In genomic region chr18:22106536-22107292, GRCh38 we compare ENCODE assay signal across 13 cellular contexts.
A peak's percentile ranks its signal among the peaks of the same experiment; 100 is the strongest.
DNase-seq lines count a peak whose midpoint lies in the region; ATAC-seq, FAIRE-seq and TF ChIP-seq lines count a peak whose summit lies in the region.
"Had no signal": no experiment of that assay in that cellular context is flagged by ENCODE, and none has a peak within 500 bp of the region (broad histone marks: within the 10 kb centered on the region; RNA-seq: fewer than 3 reads in every experiment).

No MANE protein-coding gene starts in this region.

- H3K79me2 ChIP-seq in H9 (ENCODE audit: insufficient read depth, low read length), result no peaks in the 10 kb centered on the region

- no peaks in the 10 kb centered on the region for H3K27me3 ChIP-seq in H9 (ENCODE audit: insufficient read depth, low read length)

- peak; percentile 78 for ATAC-seq in omental fat pad (ENCODE audit: low FRiP score)

- H3K27me3 Mint-ChIP-seq in H9 (ENCODE audit: low read depth), result peaks cover 20% of the 10 kb centered on the region
- H3K27me3 Mint-ChIP-seq: activated naive CD4-positive, alpha-beta T cell treated with anti-CD3 and anti-CD28 coated beads, Interleukin-2, amount 10 ng/mL, durations not matched to agents 7 days and 5 days had no signal

- H3K9ac ChIP-seq in kidney (ENCODE audit: low read length in 2 of 2) (no peak overlapping the region), H9 (ENCODE audit: extremely low read depth, insufficient read length, low read length) (no peak overlapping the region)

- no peaks in the 10 kb centered on the region for H3K4me1 ChIP-seq in kidney (ENCODE audit: control insufficient read depth in 1 of 2, insufficient read depth in 1 of 2, low read depth in 1 of 2, low read length in 2 of 2)
- H3K4me1 ChIP-seq in H9 (ENCODE audit: insufficient read depth, low read length), result no peaks in the 10 kb centered on the region; the same call in 1 of the 2 replicates

- no peak overlapping the region for H3K56ac ChIP-seq in H9 (ENCODE audit: insufficient read length, low read depth, low read length)

- no peaks in the 10 kb centered on the region for H3K9me3 Mint-ChIP-seq in H9
- H3K9me3 Mint-ChIP-seq: activated naive CD4-positive, alpha-beta T cell treated with anti-CD3 and anti-CD28 coated beads, Interleukin-2, amount 10 ng/mL, durations not matched to agents 7 days and 5 days had no signal

- H3K23ac ChIP-seq in H9 (ENCODE audit: insufficient read length, low read depth, low read length), result no peak overlapping the region

- no peaks in the 10 kb centered on the region for H3K36me3 ChIP-seq in kidney (ENCODE audit: control insufficient read depth in 1 of 2, insufficient read depth in 2 of 2, low read length in 2 of 2)

- peak; percentile 49 for DNase-seq in ELF-1 (ENCODE audit: low read depth, low spot score)
- DNase-seq in NCI-H1694 treated with DMSO at 0.1 percent for 48 hours (lab: John Stamatoyannopoulos, UW), result peak; percentile 74
- DNase-seq in epithelial cell of esophagus (ENCODE audit: low read depth), result peak; percentile 81
- DNase-seq in omental fat pad (ENCODE audit: low spot score), result no peak
- no peak for DNase-seq in NCI-H2227 treated with DMSO at 0.1 percent for 48 hours (lab: John Stamatoyannopoulos, UW)
- DNase-seq in kidney, result no peak
- DNase-seq in H9, result no peak
- DNase-seq in T-helper 2 cell, result no peak
- DNase-seq: activated naive CD4-positive, alpha-beta T cell treated with anti-CD3 and anti-CD28 coated beads, Interleukin-2, amount 10 ng/mL, durations not matched to agents 7 days and 5 days; NCI-H526 treated with DMSO at 0.1 percent for 48 hours; SIG-M5 had no signal

- H3K79me1 ChIP-seq in H9 (ENCODE audit: insufficient read depth, low read depth, low read length, poor library complexity, severe bottlenecking), result no peaks in the 10 kb centered on the region

- no peak overlapping the region for H4K8ac ChIP-seq in H9 (replicated peaks; ENCODE audit: insufficient read length, low read depth, low read length)

- H2BK20ac ChIP-seq in H9 (ENCODE audit: low read depth, low read length, poor library complexity, severe bottlenecking), result no peak overlapping the region

- no peak overlapping the region for H2BK12ac ChIP-seq in H9 (ENCODE audit: insufficient read length, low read depth, low read length)

- H3T11ph ChIP-seq in H9 (ENCODE audit: low read length), result no peak overlapping the region

- H3K9me3 ChIP-seq in kidney (ENCODE audit: control insufficient read depth in 1 of 2, low read length in 2 of 2) (no peaks in the 10 kb centered on the region), H9 (ENCODE audit: control insufficient read depth, low read depth, low read length) (no peaks in the 10 kb centered on the region)

- no peak overlapping the region for H2BK5ac ChIP-seq in H9 (ENCODE audit: insufficient read length, low read length)

- TF ChIP-seq CTCF in epithelial cell of esophagus (IDR thresholded peaks at IDR 0.05; ENCODE audit: insufficient read depth, low read depth, low read length, missing control alignments), result no peak
- TF ChIP-seq CTCF in omental fat pad (IDR thresholded peaks at IDR 0.05), result no peak
- no peak for TF ChIP-seq CTCF in kidney (IDR thresholded peaks at IDR 0.05; ENCODE audit: borderline replicate concordance, extremely low read depth, insufficient read depth)
- TF ChIP-seq CTCF in H9 (conservative IDR thresholded peaks at IDR 0.05), result no peak

- no CpG with 5 or more reads among the region's 4 CpGs for WGBS in H9 (ENCODE audit: extremely low coverage, insufficient read length, low lambda C conversion rate)

- no peaks in the 10 kb centered on the region for H3K36me3 Mint-ChIP-seq in H9 (ENCODE audit: insufficient read depth in 1 of 3, low read depth in 3 of 3)
- H3K36me3 Mint-ChIP-seq: activated naive CD4-positive, alpha-beta T cell treated with anti-CD3 and anti-CD28 coated beads, Interleukin-2, amount 10 ng/mL, durations not matched to agents 7 days and 5 days had no signal

- H2BK15ac ChIP-seq in H9 (ENCODE audit: low read depth, low read length), result no peak overlapping the region

- H2AFZ ChIP-seq in H9 (ENCODE audit: low read length), result no peak overlapping the region

- no peak overlapping the region for H4K5ac ChIP-seq in H9 (ENCODE audit: insufficient read length, low read depth, low read length)

- H3K27ac ChIP-seq in kidney (ENCODE audit: low read depth in 2 of 2, low read length in 2 of 2) (no peak overlapping the region), H9 (ENCODE audit: insufficient read length, low read depth, low read length) (no peak overlapping the region)
- H3K27ac ChIP-seq: HL-60 had no signal

- no peak overlapping the region for H3K4me3 Mint-ChIP-seq in H9
- H3K4me3 Mint-ChIP-seq: activated naive CD4-positive, alpha-beta T cell treated with anti-CD3 and anti-CD28 coated beads, Interleukin-2, amount 10 ng/mL, durations not matched to agents 7 days and 5 days had no signal

- H3K4ac ChIP-seq in H9 (ENCODE audit: low read depth, low read length), result no peak overlapping the region

- H3K4me3 ChIP-seq in epithelial cell of esophagus (ENCODE audit: low read length), result no peak overlapping the region
- no peak overlapping the region for H3K4me3 ChIP-seq in kidney (ENCODE audit: low read length in 2 of 2)

- no peak overlapping the region for H3K18ac ChIP-seq in H9 (ENCODE audit: insufficient read length, low read depth, low read length)

- H3K4me2 ChIP-seq in H9 (ENCODE audit: insufficient read depth, insufficient read length, low read length), result no peak overlapping the region

- intact Hi-C loops in kidney (cut with DNase I), result no loop called here

- H3K23me2 ChIP-seq in H9 (ENCODE audit: insufficient read length, low read depth, low read length, poor library complexity, severe bottlenecking), result no peaks in the 10 kb centered on the region

- H2BK120ac ChIP-seq in H9 (ENCODE audit: low read depth, low read length, poor library complexity, severe bottlenecking), result no peak overlapping the region

- no peak overlapping the region for H2AK5ac ChIP-seq in H9 (ENCODE audit: insufficient read length, low read length)

- peaks cover 12 to 13% of the 10 kb centered on the region in 2 experiments for H3K4me1 Mint-ChIP-seq in H9
- H3K4me1 Mint-ChIP-seq: activated naive CD4-positive, alpha-beta T cell treated with anti-CD3 and anti-CD28 coated beads, Interleukin-2, amount 10 ng/mL, durations not matched to agents 7 days and 5 days had no signal

- no peak overlapping the region for H3K14ac ChIP-seq in H9 (ENCODE audit: insufficient read depth, low read length)

- no peaks in the 10 kb centered on the region for H4K20me1 ChIP-seq in H9 (ENCODE audit: control insufficient read depth, insufficient read depth, insufficient read length)

- H4K91ac ChIP-seq in H9 (ENCODE audit: insufficient read length, low read depth, low read length), result no peak overlapping the region

- H3K27ac Mint-ChIP-seq in H9, result no peak overlapping the region
- H3K27ac Mint-ChIP-seq: activated naive CD4-positive, alpha-beta T cell treated with anti-CD3 and anti-CD28 coated beads, Interleukin-2, amount 10 ng/mL, durations not matched to agents 7 days and 5 days had no signal

- no peak for FAIRE-seq in kidney (lab: Jason Lieb, UNC)
- FAIRE-seq: GM19239 had no signal

Comparison
In these comparisons a context has a peak if more than half of its experiments do, and no peak if none do; other contexts are left out.
1. DNase-seq: peak in ELF-1 (single experiment), NCI-H1694 treated with DMSO at 0.1 percent for 48 hours (single experiment) and epithelial cell of esophagus (single experiment); none in omental fat pad (single experiment), NCI-H2227 treated with DMSO at 0.1 percent for 48 hours (single experiment), kidney (single experiment), H9 (single experiment) and T-helper 2 cell (0 of 5).